8 cellular contexts compared by ENCODE assay signal in the genomic region with DNA sequence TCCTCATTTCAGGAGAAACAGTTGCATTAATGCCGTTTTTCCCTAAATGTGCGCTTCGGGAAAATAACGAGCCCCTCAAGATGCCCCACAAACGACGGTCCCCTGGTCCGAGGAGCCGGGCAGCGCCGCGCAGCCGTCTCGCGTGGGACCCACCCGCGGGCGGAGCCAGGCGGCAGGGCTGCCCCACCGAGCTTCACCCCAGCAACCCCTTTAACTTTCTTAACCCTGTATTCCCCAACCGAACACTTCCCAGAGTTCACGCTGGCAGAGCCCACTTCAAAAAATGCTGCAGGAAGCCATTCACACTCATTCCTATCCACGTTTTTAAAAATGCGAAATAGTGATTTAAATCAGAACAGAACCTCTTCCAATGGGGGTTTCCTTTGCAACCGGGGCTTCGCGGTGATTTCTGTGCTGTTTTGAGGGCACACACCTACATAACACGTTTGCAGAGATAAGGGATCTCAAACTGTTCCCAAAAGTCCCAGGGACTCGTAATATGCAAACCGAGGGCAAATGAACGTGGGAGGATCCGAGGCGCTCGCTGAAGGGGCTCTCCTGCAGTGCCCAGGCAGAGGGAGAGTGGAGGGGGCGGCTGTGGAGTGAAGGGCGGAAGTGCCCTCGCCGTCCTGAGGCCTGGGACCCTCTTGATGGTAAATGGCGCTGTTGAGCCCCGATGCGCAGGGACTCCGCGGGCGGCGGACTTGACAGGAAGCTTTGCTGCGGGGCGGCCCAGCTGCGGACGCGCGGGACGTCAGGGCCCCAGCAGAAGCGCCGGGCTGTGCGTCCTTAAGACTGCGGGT.
DNase-seq lines count a peak whose midpoint lies in the region; ATAC-seq and TF ChIP-seq lines count a peak whose summit lies in the region.

No MANE protein-coding gene starts in this region.

- peak overlapping the region; percentile 100 for H2AFZ ChIP-seq in hepatocyte
- no peak overlapping the region for H2AFZ ChIP-seq in PC-9

- peak overlapping the region; percentile 81 for H3K4me3 Mint-ChIP-seq in CD8-positive, alpha-beta T cell

- H3K36me3 ChIP-seq in CD8-positive, alpha-beta T cell (ENCODE audit: insufficient read depth, low read length), result no peaks in the 10 kb centered on the region
- H3K36me3 ChIP-seq in Peyer's patch (no peaks in the 10 kb centered on the region), adipocyte (ENCODE audit: control insufficient read depth, insufficient read depth, low read length, severe bottlenecking) (no peaks in the 10 kb centered on the region), hepatocyte (replicated peaks; ENCODE audit: insufficient read depth, low read depth) (no peaks in the 10 kb centered on the region), gastrocnemius medialis (no peaks in the 10 kb centered on the region), PC-9 (ENCODE audit: low read depth) (no peaks in the 10 kb centered on the region)

- H3K27me3 Mint-ChIP-seq in CD8-positive, alpha-beta T cell (ENCODE audit: low read depth), result peaks cover 20% of the 10 kb centered on the region

- peak overlapping the region; percentile 72 for H3K9ac ChIP-seq in adipocyte (ENCODE audit: low read length)

- H3K4me3 ChIP-seq in CD8-positive, alpha-beta T cell (ENCODE audit: low read depth, low read length), result peak overlapping the region; percentile 66
- H3K4me3 ChIP-seq in Peyer's patch, result peak overlapping the region; percentile 20 to 57 (median 49)
- H3K4me3 ChIP-seq in adipocyte (ENCODE audit: low read length), result peak overlapping the region; percentile 88
- H3K4me3 ChIP-seq in hepatocyte, result peak overlapping the region; percentile 100
- peak overlapping the region; percentile 39 to 54 (median 48) for H3K4me3 ChIP-seq in gastrocnemius medialis
- no peak overlapping the region for H3K4me3 ChIP-seq in PC-9

- no peak overlapping the region for H3K27ac Mint-ChIP-seq in CD8-positive, alpha-beta T cell

- intact Hi-C loops in CD8-positive, alpha-beta T cell (cut with DNase I, micrococcal nuclease), result no loop called here
- intact Hi-C loops in gastrocnemius medialis (cut with DNase I; ENCODE audit: low total_unique reads), result no loop called here
- intact Hi-C loops in PC-9 (cut with micrococcal nuclease; ENCODE audit: unreplicated experiment), result no loop called here

- in situ Hi-C loops in gastrocnemius medialis (cut with MboI; ENCODE audit: low sequenced_read_pairs in 4 of 4), result no loop called here

- H3K27ac ChIP-seq in CD8-positive, alpha-beta T cell (ENCODE audit: low read depth, low read length), result no peak overlapping the region
- H3K27ac ChIP-seq in Peyer's patch (no peak overlapping the region), hepatocyte (peak overlapping the region; percentile 53), gastrocnemius medialis (no peak overlapping the region), PC-9 (no peak overlapping the region)

- H3K4me1 ChIP-seq in CD8-positive, alpha-beta T cell (ENCODE audit: insufficient read depth, low read length), result no peaks in the 10 kb centered on the region
- H3K4me1 ChIP-seq in Peyer's patch, result peaks cover 0 to 15% (median 0%) of the 10 kb centered on the region in 4 donors
- peaks cover 8% of the 10 kb centered on the region for H3K4me1 ChIP-seq in adipocyte (ENCODE audit: control insufficient read depth, insufficient read depth, low read length)
- peaks cover 4% of the 10 kb centered on the region for H3K4me1 ChIP-seq in hepatocyte (ENCODE audit: insufficient read depth)
- H3K4me1 ChIP-seq in gastrocnemius medialis, result peaks cover 0 to 4% of the 10 kb centered on the region in 2 donors
- H3K4me1 ChIP-seq in PC-9 (replicated peaks; ENCODE audit: insufficient read depth), result no peaks in the 10 kb centered on the region

- H3K9me2 ChIP-seq in hepatocyte (replicated peaks; ENCODE audit: insufficient read depth), result no peaks in the 10 kb centered on the region
- no peaks in the 10 kb centered on the region for H3K9me2 ChIP-seq in PC-9 (ENCODE audit: insufficient read depth)

- POLR2A ChIA-PET in CD8-positive, alpha-beta T cell (lab: Charles Lee), result no interaction called here
- POLR2A ChIA-PET in PC-9 (lab: Charles Lee; ENCODE audit: unreplicated experiment), result interaction anchor here (0.6 kb wide), 1 partner anchor 530 kb away, joined by 4 read pairs; no protein-coding TSS in a partner anchor

- CTCF ChIA-PET in CD8-positive, alpha-beta T cell (lab: Charles Lee), result interaction anchor here (0.6 to 0.7 kb wide), 2 partner anchors 19 to 23 kb away, joined by 3 read pairs; no protein-coding TSS in a partner anchor
- CTCF ChIA-PET in PC-9 (lab: Charles Lee), result no interaction called here

- peak in 6 of 7 experiments; percentile 8 to 60 (median 24) for DNase-seq in CD8-positive, alpha-beta T cell
- DNase-seq in GM19240 (ENCODE audit: insufficient read length, low spot score) (peak; percentile 6), Peyer's patch (peak; percentile 21 to 66 (median 55)), adipocyte (ENCODE audit: low read depth) (peak; percentile 64), hepatocyte (ENCODE audit: low spot score) (peak; percentile 72), gastrocnemius medialis (no peak), PC-9 (no peak)

- H3K9me3 Mint-ChIP-seq in CD8-positive, alpha-beta T cell, result no peaks in the 10 kb centered on the region

- no peaks in the 10 kb centered on the region for H3K36me3 Mint-ChIP-seq in CD8-positive, alpha-beta T cell

- TF ChIP-seq CTCF in CD8-positive, alpha-beta T cell (IDR thresholded peaks at IDR 0.05), result no peak
- TF ChIP-seq CTCF in Peyer's patch (IDR thresholded peaks at IDR 0.05) (no peak), hepatocyte (IDR thresholded peaks at IDR 0.05; ENCODE audit: poor library complexity) (no peak), gastrocnemius medialis (IDR thresholded peaks at IDR 0.05 in 4 of 5, conservative IDR thresholded peaks at IDR 0.05 in 1 of 5) (no peak), PC-9 (conservative IDR thresholded peaks at IDR 0.05) (no peak)

- H4K20me1 ChIP-seq in hepatocyte (ENCODE audit: insufficient read depth, poor library complexity, severe bottlenecking) (no peaks in the 10 kb centered on the region), PC-9 (ENCODE audit: insufficient read depth) (no peaks in the 10 kb centered on the region)

- H3K9me3 ChIP-seq in CD8-positive, alpha-beta T cell (ENCODE audit: low read length), result no peaks in the 10 kb centered on the region
- H3K9me3 ChIP-seq in Peyer's patch (no peaks in the 10 kb centered on the region), adipocyte (ENCODE audit: control insufficient read depth, low read length) (no peaks in the 10 kb centered on the region), hepatocyte (ENCODE audit: low read depth) (no peaks in the 10 kb centered on the region), gastrocnemius medialis (no peaks in the 10 kb centered on the region), PC-9 (ENCODE audit: insufficient read depth, low read depth) (no peaks in the 10 kb centered on the region)

- BruUV-seq in PC-9 (replicated peaks; lab: Mats Ljungman, UMichigan), result no TSS peak

- H3K4me2 ChIP-seq in hepatocyte (peak overlapping the region; percentile 100), PC-9 (no peak overlapping the region)

- peaks cover 13% of the 10 kb centered on the region for H3K4me1 Mint-ChIP-seq in CD8-positive, alpha-beta T cell (ENCODE audit: low read depth)

- H3F3A ChIP-seq in PC-9 (ENCODE audit: insufficient read depth, low read depth), result no peaks in the 10 kb centered on the region

- WGBS in hepatocyte (ENCODE audit: low lambda C conversion rate, missing lambda C conversion rate), result 2% methylated on average over 51 of the region's 55 CpGs

- ATAC-seq in CD8-positive, alpha-beta T cell, result peak; percentile 61
- ATAC-seq in HG03196 (IDR thresholded peaks at IDR 0.05; ENCODE audit: unreplicated experiment), result peak; percentile 83
- peak in 1 of 2 donors; percentile 26 for ATAC-seq in gastrocnemius medialis

- H3K79me2 ChIP-seq in hepatocyte (no peaks in the 10 kb centered on the region), PC-9 (ENCODE audit: low read depth) (no peaks in the 10 kb centered on the region)

- H3K27me3 ChIP-seq in CD8-positive, alpha-beta T cell (ENCODE audit: insufficient read depth, low read length), result no peaks in the 10 kb centered on the region
- H3K27me3 ChIP-seq in Peyer's patch (no peaks in the 10 kb centered on the region), adipocyte (replicated peaks; ENCODE audit: control insufficient read depth, insufficient read depth, low read length) (peaks cover 11% of the 10 kb centered on the region), hepatocyte (no peaks in the 10 kb centered on the region), gastrocnemius medialis (peaks cover 7 to 20% (median 11%) of the 10 kb centered on the region in 3 donors), PC-9 (ENCODE audit: insufficient read depth, low read depth) (peaks cover 59% of the 10 kb centered on the region)

- TF ChIP-seq POLR2A in Peyer's patch (IDR thresholded peaks at IDR 0.05) (no peak), gastrocnemius medialis (IDR thresholded peaks at IDR 0.05) (no peak)

Comparison
In these comparisons a context has a peak if more than half of its experiments do, and no peak if none do; other contexts are left out.
1. DNase-seq: peak in CD8-positive, alpha-beta T cell (6 of 7), GM19240 (single experiment), Peyer's patch (3 of 3), adipocyte (single experiment) and hepatocyte (single experiment); none in gastrocnemius medialis (0 of 2) and PC-9 (0 of 2).